In genomic region chr16:75205961-75206748, GRCh38 we compare ENCODE assay signal across 12 cellular contexts. TPM values are rescaled to one million over a fixed set of nuclear protein-coding genes. Genes with fewer than 3 reads are reported as not detected.
DNase-seq lines count a peak whose midpoint lies in the region; ATAC-seq and TF ChIP-seq lines count a peak whose summit lies in the region.
"Not testable (repeated sequence)": the region's sequence is repeated elsewhere in the genome, so short reads cannot be mapped to it uniquely, and the experiment has no call there.
"Had no signal": no experiment of that assay in that cellular context is flagged by ENCODE, and none has a peak within 500 bp of the region (broad histone marks: within the 10 kb centered on the region; RNA-seq: fewer than 3 reads in every experiment).

No MANE protein-coding gene starts in this region.

- H2BK120ac ChIP-seq in IMR-90 (ENCODE audit: low read depth, low read length): not testable (repeated sequence)

- not testable (repeated sequence) for H3K27me3 Mint-ChIP-seq in chondrocyte (ENCODE audit: low read depth); naive thymus-derived CD4-positive, alpha-beta T cell; progenitor cell of endocrine pancreas

- not testable (repeated sequence) for H3K36me3 Mint-ChIP-seq in chondrocyte (ENCODE audit: low read depth); naive thymus-derived CD4-positive, alpha-beta T cell; progenitor cell of endocrine pancreas (ENCODE audit: insufficient read depth)

- H2BK20ac ChIP-seq in IMR-90 (ENCODE audit: low read depth, low read length): not testable (repeated sequence)

- dilution Hi-C loops in IMR-90 (cut with HindIII; ENCODE audit: low sequenced_read_pairs, unreplicated experiment): not testable (repeated sequence)

- H2BK15ac ChIP-seq in IMR-90 (ENCODE audit: low read depth, low read length): not testable (repeated sequence)

- H3K27ac ChIP-seq in IMR-90 (ENCODE audit: insufficient read depth, low read length); right cardiac atrium (ENCODE audit: low read length); naive thymus-derived CD4-positive, alpha-beta T cell (ENCODE audit: low read depth, low read length); upper lobe of left lung: not testable (repeated sequence)

- H3K36me3 ChIP-seq in IMR-90 (ENCODE audit: control insufficient read depth, insufficient read depth, low read length); naive thymus-derived CD4-positive, alpha-beta T cell (ENCODE audit: control insufficient read depth in 2 of 3, insufficient read depth in 3 of 3, low read length in 3 of 3); upper lobe of left lung: not testable (repeated sequence)

- H2AK5ac ChIP-seq in IMR-90 (ENCODE audit: low read depth, low read length): not testable (repeated sequence)

- H4K5ac ChIP-seq in IMR-90 (ENCODE audit: low read depth, low read length): not testable (repeated sequence)

- TF ChIP-seq RAD21 in IMR-90 (IDR thresholded peaks at IDR 0.05; ENCODE audit: low read length): not testable (repeated sequence)

- H3K79me1 ChIP-seq in IMR-90 (ENCODE audit: low read depth in 1 of 2, low read length in 2 of 2): not testable (repeated sequence)

- not testable (repeated sequence) for H3K9me3 ChIP-seq in IMR-90 (ENCODE audit: control insufficient read depth, insufficient read depth, low read length); right cardiac atrium (ENCODE audit: control insufficient read depth, low read length); naive thymus-derived CD4-positive, alpha-beta T cell (ENCODE audit: control insufficient read depth in 2 of 3, low read length in 3 of 3); upper lobe of left lung

- CTCF ChIA-PET in GM10248 (lab: Yijun Ruan, JAX): interaction anchor here (2.3 kb wide), 1 partner anchor 28 kb away, joined by 20 read pairs; no protein-coding TSS in a partner anchor
- CTCF ChIA-PET in IMR-90 (lab: Yijun Ruan, JAX); naive thymus-derived CD4-positive, alpha-beta T cell (lab: Charles Lee): not testable (repeated sequence)

- not testable (repeated sequence) for H4K8ac ChIP-seq in IMR-90 (ENCODE audit: low read depth in 2 of 2, low read length in 2 of 2)

- intact Hi-C loops in IMR-90 (cut with micrococcal nuclease): loop anchor here (2.0 kb wide), 1 partner anchor 19 kb away; no protein-coding TSS in a partner anchor
- intact Hi-C loops in right cardiac atrium (cut with DNase I): loop anchor here in 2 of 4 donors (2.0 to 10.0 kb wide), 2 partner anchors 19 to 179 kb away; no protein-coding TSS in a partner anchor
- intact Hi-C loops in naive thymus-derived CD4-positive, alpha-beta T cell (cut with micrococcal nuclease): not testable (repeated sequence)

- H3K4me1 Mint-ChIP-seq in chondrocyte (ENCODE audit: low read depth); progenitor cell of endocrine pancreas (ENCODE audit: low read depth): not testable (repeated sequence)
- peaks cover 3 to 11% (median 10%) of the 10 kb centered on the region in 7 donors for H3K4me1 Mint-ChIP-seq in naive thymus-derived CD4-positive, alpha-beta T cell

- H3K14ac ChIP-seq in IMR-90 (replicated peaks; ENCODE audit: low read depth, low read length): not testable (repeated sequence)

- not testable (repeated sequence) for H3K9ac ChIP-seq in IMR-90 (ENCODE audit: low read depth, low read length)

- not testable (repeated sequence) for H3K4me3 Mint-ChIP-seq in chondrocyte (ENCODE audit: unreplicated experiment); naive thymus-derived CD4-positive, alpha-beta T cell; progenitor cell of endocrine pancreas (ENCODE audit: low read depth)

- H3K9me3 Mint-ChIP-seq in chondrocyte (ENCODE audit: low read depth); naive thymus-derived CD4-positive, alpha-beta T cell; progenitor cell of endocrine pancreas (ENCODE audit: low read depth): not testable (repeated sequence)

- not testable (repeated sequence) for H3K18ac ChIP-seq in IMR-90 (ENCODE audit: low read depth, low read length)

- not testable (repeated sequence) for H2BK5ac ChIP-seq in IMR-90 (ENCODE audit: low read depth, low read length, poor library complexity, severe bottlenecking)

- not testable (repeated sequence) for H4K91ac ChIP-seq in IMR-90 (ENCODE audit: insufficient read depth, low read depth, low read length)

- not testable (repeated sequence) for H3K27me3 ChIP-seq in IMR-90 (ENCODE audit: control insufficient read depth, insufficient read depth, low read length); right cardiac atrium (ENCODE audit: control insufficient read depth, insufficient read depth); naive thymus-derived CD4-positive, alpha-beta T cell (ENCODE audit: control insufficient read depth in 2 of 2, insufficient read depth in 2 of 2, low read length in 2 of 2); upper lobe of left lung

- not testable (repeated sequence) for H3K4ac ChIP-seq in IMR-90 (ENCODE audit: low read depth, low read length)

- H3K4me1 ChIP-seq in IMR-90 (ENCODE audit: control insufficient read depth, insufficient read depth, low read length); right cardiac atrium (ENCODE audit: control insufficient read depth, insufficient read depth, low read length); naive thymus-derived CD4-positive, alpha-beta T cell (ENCODE audit: control insufficient read depth in 2 of 2, insufficient read depth in 2 of 2, low read length in 2 of 2); upper lobe of left lung: not testable (repeated sequence)

- TF ChIP-seq EP300 in upper lobe of left lung (IDR thresholded peaks at IDR 0.05): not testable (repeated sequence)

- not testable (repeated sequence) for BruUV-seq in IMR-90 (replicated peaks; lab: Mats Ljungman, UMichigan)

- peak; percentile 6; the same call in 1 of the 2 replicates for ATAC-seq in IMR-90 (ENCODE audit: low read depth)
- ATAC-seq in right cardiac atrium: peak; percentile 7 to 19
- ATAC-seq in naive thymus-derived CD4-positive, alpha-beta T cell: peak; percentile 11
- ATAC-seq in upper lobe of left lung (ENCODE audit: low FRiP score in 2 of 2): peak; percentile 4 to 6

- TF ChIP-seq POLR2A in IMR-90 (IDR thresholded peaks at IDR 0.05; ENCODE audit: low read depth, low read length); upper lobe of left lung (IDR thresholded peaks at IDR 0.05): not testable (repeated sequence)

- DNase-seq in GM10248 (ENCODE audit: extremely low spot score) (peak; percentile 33), GM20000 (ENCODE audit: low spot score) (peak; percentile 39), chondrocyte (ENCODE audit: low spot score) (peak; percentile 72), right cardiac atrium (peak in 1 of 3 donors; percentile 27), upper lobe of left lung (peak in 1 of 2 donors; percentile 65)
- not testable (repeated sequence) for DNase-seq in IMR-90; naive thymus-derived CD4-positive, alpha-beta T cell; progenitor cell of endocrine pancreas (ENCODE audit: low spot score, unreplicated experiment)

- not testable (repeated sequence) for TF ChIP-seq CTCF in GM10248 (IDR thresholded peaks at IDR 0.05; ENCODE audit: control extremely low read depth, extremely low read depth, low read depth, missing control alignments); GM20000 (IDR thresholded peaks at IDR 0.05; ENCODE audit: extremely low read depth, missing control alignments); IMR-90 (conservative IDR thresholded peaks at IDR 0.05; ENCODE audit: low read depth, low read length); chondrocyte (IDR thresholded peaks at IDR 0.05); progenitor cell of endocrine pancreas (IDR thresholded peaks at IDR 0.05; ENCODE audit: unreplicated experiment); upper lobe of left lung (IDR thresholded peaks at IDR 0.05)

- not testable (repeated sequence) for H4K20me1 ChIP-seq in IMR-90 (ENCODE audit: insufficient read depth, low read length)

- not testable (repeated sequence) for H3K9me1 ChIP-seq in IMR-90 (ENCODE audit: insufficient read depth, low read length)

- not testable (repeated sequence) for H3K56ac ChIP-seq in IMR-90 (ENCODE audit: extremely low read depth, insufficient read depth, low read length)

- POLR2A ChIA-PET in GM10248 (lab: Yijun Ruan, JAX): interaction anchor here (0.6 kb wide), 1 partner anchor 204 kb away, joined by 8 read pairs; no protein-coding TSS in a partner anchor
- POLR2A ChIA-PET in IMR-90 (lab: Charles Lee; ENCODE audit: unreplicated experiment); naive thymus-derived CD4-positive, alpha-beta T cell (lab: Charles Lee): not testable (repeated sequence)

- not testable (repeated sequence) for H3K23ac ChIP-seq in IMR-90 (ENCODE audit: low read depth, low read length)

- H2AFZ ChIP-seq in IMR-90 (replicated peaks; ENCODE audit: low read length, poor library complexity): not testable (repeated sequence)

- not testable (repeated sequence) for H2AK9ac ChIP-seq in IMR-90 (replicated peaks; ENCODE audit: low read depth, low read length, poor library complexity)

- not testable (repeated sequence) for H3K27ac Mint-ChIP-seq in chondrocyte (ENCODE audit: unreplicated experiment); naive thymus-derived CD4-positive, alpha-beta T cell
- H3K27ac Mint-ChIP-seq in progenitor cell of endocrine pancreas: peak overlapping the region; percentile 56

- in situ Hi-C loops in IMR-90 (cut with MboI; ENCODE audit: low sequenced_read_pairs): loop anchor here (25.0 kb wide), 2 partner anchors 381 to 556 kb away; no protein-coding TSS in a partner anchor

- H3K4me2 ChIP-seq in IMR-90 (ENCODE audit: low read depth, low read length): not testable (repeated sequence)

- not testable (repeated sequence) for H3K4me3 ChIP-seq in IMR-90 (ENCODE audit: insufficient read depth, low read depth, low read length); right cardiac atrium (ENCODE audit: low read length); naive thymus-derived CD4-positive, alpha-beta T cell (ENCODE audit: low read length); upper lobe of left lung

- 92% methylated on average over 6 of the region's 25 CpGs; no CpG with 5 or more reads in 1 of the 2 experiments for WGBS in IMR-90 (ENCODE audit: extremely low coverage in 2 of 2, insufficient read length in 1 of 2), 2 experiments
- 77% methylated on average over 19 of the region's 25 CpGs for WGBS in right cardiac atrium
- WGBS in upper lobe of left lung, 2 donors: 77 to 80% methylated on average over 10 to 19 of the region's 25 CpGs

RNA-seq across cellular contexts. Expression of gene CTRB2, which starts 0.8 kb away (rescaled TPM):
- not detected in 2 replicates for total RNA-seq in IMR-90 (2012; rRNA removed)
- not detected in 2 replicates for polyA plus RNA-seq in IMR-90 (2012; rRNA removed)
- polyA plus RNA-seq in IMR-90 (2012; cell fraction: cytosol; rRNA removed): not detected in 2 replicates
- 0.09 TPM in 1 of 2 replicates, not detected in the other for polyA plus RNA-seq in IMR-90 (2012; cell fraction: nucleus; rRNA removed; ENCODE audit: low replicate concordance)
- not detected in 3 replicates for total RNA-seq in chondrocyte
- total RNA-seq in right cardiac atrium: 1 to 10 TPM in 1 of 4 donors, not detected in 3; 2.9 TPM
- polyA plus RNA-seq in right cardiac atrium: 0.14 TPM
- total RNA-seq in naive thymus-derived CD4-positive, alpha-beta T cell: not detected
- not detected for polyA plus RNA-seq in naive thymus-derived CD4-positive, alpha-beta T cell
- total RNA-seq in progenitor cell of endocrine pancreas: 1.1 TPM in 1 of 2 replicates, not detected in the other
- total RNA-seq in upper lobe of left lung: 10 to 100 TPM in 1 of 6 donors, 1 to 10 TPM in 1, not detected in 4; 9.8 to 15.9 TPM
- total RNA-seq: CD8-positive, alpha-beta T cell; PC-9 had no signal
- polyA plus RNA-seq: AG04450, IgD-negative memory B cell had no signal

RNA-seq across cellular contexts. Expression of gene CTRB1, which starts 12.6 kb away (rescaled TPM):
- not detected in 2 replicates for total RNA-seq in IMR-90 (2012; rRNA removed)
- not detected in 2 replicates for polyA plus RNA-seq in IMR-90 (2012; rRNA removed)
- not detected in 2 replicates for polyA plus RNA-seq in IMR-90 (2012; cell fraction: cytosol; rRNA removed)
- polyA plus RNA-seq in IMR-90 (2012; cell fraction: nucleus; rRNA removed; ENCODE audit: low replicate concordance): not detected in 2 replicates
- total RNA-seq in chondrocyte: not detected in 3 replicates
- under 1 TPM in 1 of 4 donors, not detected in 3; 0.62 TPM for total RNA-seq in right cardiac atrium
- polyA plus RNA-seq in right cardiac atrium: 0.27 TPM
- not detected for total RNA-seq in naive thymus-derived CD4-positive, alpha-beta T cell
- polyA plus RNA-seq in naive thymus-derived CD4-positive, alpha-beta T cell: not detected
- total RNA-seq in progenitor cell of endocrine pancreas: not detected in 2 replicates
- 10 to 100 TPM in 1 of 6 donors, 1 to 10 TPM in 1, not detected in 4; 5.1 to 11.3 TPM for total RNA-seq in upper lobe of left lung
- total RNA-seq: CD8-positive, alpha-beta T cell; PC-9 had no signal
- polyA plus RNA-seq: AG04450, IgD-negative memory B cell had no signal

RNA-seq across cellular contexts. Expression of gene BCAR1, which starts 45.3 kb away (rescaled TPM):
- total RNA-seq in IMR-90 (2012; rRNA removed) (17.8 and 18.1 TPM in 2 replicates), chondrocyte (125 to 140 TPM (median 125 TPM) in 3 replicates), right cardiac atrium (10 to 100 TPM; 58.1 to 68.8 (median 68.0) TPM), progenitor cell of endocrine pancreas (74.8 and 75.1 TPM in 2 replicates), upper lobe of left lung (10 to 100 TPM; 32.9 to 87.2 (median 61.7) TPM)
- polyA plus RNA-seq in IMR-90 (2012; rRNA removed) (99.4 and 127 TPM in 2 replicates), right cardiac atrium (53.1 TPM)
- polyA plus RNA-seq in IMR-90 (2012; cell fraction: cytosol; rRNA removed): 84.8 and 140 TPM in 2 replicates
- 214 and 473 TPM in 2 replicates for polyA plus RNA-seq in IMR-90 (2012; cell fraction: nucleus; rRNA removed; ENCODE audit: low replicate concordance)
- total RNA-seq in naive thymus-derived CD4-positive, alpha-beta T cell: not detected
- not detected for polyA plus RNA-seq in naive thymus-derived CD4-positive, alpha-beta T cell
- total RNA-seq: CD8-positive, alpha-beta T cell had no signal
- polyA plus RNA-seq: IgD-negative memory B cell had no signal

RNA-seq across cellular contexts. Expression of gene ZFP1, which starts 57.8 kb away (rescaled TPM):
- total RNA-seq in IMR-90 (2012; rRNA removed) (16.0 and 16.9 TPM in 2 replicates), chondrocyte (11.4 to 15.3 TPM (median 14.1 TPM) in 3 replicates), right cardiac atrium (10 to 100 TPM in 1 of 4 donors, 1 to 10 TPM in 3; 6.4 to 11.2 (median 9.1) TPM), progenitor cell of endocrine pancreas (16.3 and 17.5 TPM in 2 replicates), upper lobe of left lung (10 to 100 TPM in 1 of 6 donors, 1 to 10 TPM in 5; 4.2 to 10.8 (median 7.0) TPM)
- polyA plus RNA-seq in IMR-90 (2012; rRNA removed) (3.7 and 3.8 TPM in 2 replicates), right cardiac atrium (3.8 TPM)
- polyA plus RNA-seq in IMR-90 (2012; cell fraction: cytosol; rRNA removed): 1.3 and 1.8 TPM in 2 replicates
- 0.61 and 2.5 TPM in 2 replicates for polyA plus RNA-seq in IMR-90 (2012; cell fraction: nucleus; rRNA removed; ENCODE audit: low replicate concordance)
- 10 to 100 TPM in 3 of 5 experiments, 1 to 10 TPM in 2; 8.6 to 13.4 (median 10.1) TPM for total RNA-seq in naive thymus-derived CD4-positive, alpha-beta T cell
- polyA plus RNA-seq in naive thymus-derived CD4-positive, alpha-beta T cell: 10 to 100 TPM; 20.5 to 22.5 TPM

Comparison
In these comparisons a context has a peak if more than half of its experiments do, and no peak if none do; other contexts are left out.
1. RNA of gene BCAR1, which starts 45.3 kb away (total RNA-seq): 125 to 140 TPM in chondrocyte, 74.8 to 75.1 TPM in progenitor cell of endocrine pancreas, 58.1 to 68.8 TPM in right cardiac atrium, 32.9 to 87.2 TPM in upper lobe of left lung and 17.8 to 18.1 TPM in IMR-90; not detected in naive thymus-derived CD4-positive, alpha-beta T cell; every median in the first group is over 10 times any median in the second.
2. Peak in every context shown above with its lines, with median percentiles within 50 percentile points of each other: ATAC-seq.